Comparison of ENCODE assay signal across 2 cellular contexts in genomic region chr15:82080774-82081173, GRCh38.
A peak's percentile ranks its signal among the peaks of the same experiment; 100 is the strongest.
TF ChIP-seq lines count a peak whose summit lies in the region.

No MANE protein-coding gene starts in this region.

TF ChIP-seq in IMR-90, 13 proteins besides CTCF, POLR2A, EP300 and RAD21:
- TF ChIP-seq USF2 (IDR thresholded peaks at IDR 0.05; ENCODE audit: low read depth, low read length) (no peak), RCOR1 (IDR thresholded peaks at IDR 0.05; ENCODE audit: insufficient replicate concordance, low read length) (no peak), NFE2L2 (IDR thresholded peaks at IDR 0.05; ENCODE audit: low read depth, low read length) (no peak), CHD1 (IDR thresholded peaks at IDR 0.05; ENCODE audit: low read depth, low read length) (no peak), MXI1 (IDR thresholded peaks at IDR 0.05; ENCODE audit: borderline replicate concordance, low read depth, low read length) (no peak), MAZ (IDR thresholded peaks at IDR 0.05; ENCODE audit: borderline replicate concordance, low read depth, low read length) (no peak)
TF ChIP-seq in IMR-90: peak in this region for 0.

TF ChIP-seq in K562, 482 proteins besides CTCF, POLR2A, EP300 and RAD21:
- TF ChIP-seq ZNF212 (CRISPR knock-in tag; IDR thresholded peaks at IDR 0.05) (no peak), SMAD4 (CRISPR knock-in tag; conservative IDR thresholded peaks at IDR 0.05) (no peak), MLX (CRISPR knock-in tag; conservative IDR thresholded peaks at IDR 0.05) (no peak), MYC (IDR thresholded peaks at IDR 0.05; ENCODE audit: low read depth, low read length) (no peak), MYC (CRISPR knock-in tag; IDR thresholded peaks at IDR 0.05; ENCODE audit: borderline replicate concordance, low read depth) (no peak), ZNF121 (CRISPR knock-in tag; conservative IDR thresholded peaks at IDR 0.05) (peak; percentile 61; the same call in 1 of the 2 replicates), PTBP1 (IDR thresholded peaks at IDR 0.05; ENCODE audit: low read depth, low read length) (no peak), FOXM1 (IDR thresholded peaks at IDR 0.05; ENCODE audit: low read depth) (no peak), FOXM1 (CRISPR knock-in tag; IDR thresholded peaks at IDR 0.05; ENCODE audit: low read depth) (no peak)
